Comparison of ENCODE assay signal across 23 cellular contexts in the genomic region with DNA sequence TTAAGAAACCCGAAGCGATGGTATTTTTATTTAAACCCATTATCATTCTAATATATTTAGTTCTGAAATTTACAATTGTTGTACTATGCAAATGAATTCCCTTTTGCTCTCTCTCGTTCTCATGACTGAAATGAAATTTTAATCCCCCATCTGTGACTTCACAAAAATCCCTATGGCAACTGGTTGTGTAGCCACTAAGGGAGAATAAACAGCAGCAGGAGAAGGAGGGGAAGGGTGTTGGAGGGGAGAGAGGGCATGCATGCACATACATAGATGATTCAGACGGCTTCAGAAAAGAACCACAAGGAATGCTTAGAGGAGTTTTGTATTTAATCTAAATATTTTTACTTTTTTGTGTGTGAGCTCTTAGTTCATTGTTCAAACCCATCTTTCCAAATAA. TPM values are rescaled to one million over a fixed set of nuclear protein-coding genes. Genes with fewer than 3 reads are reported as not detected.
A peak's percentile ranks its signal among the peaks of the same experiment; 100 is the strongest.
DNase-seq lines count a peak whose midpoint lies in the region; ATAC-seq and TF ChIP-seq lines count a peak whose summit lies in the region.
"Had no signal": no experiment of that assay in that cellular context is flagged by ENCODE, and none has a peak within 500 bp of the region (broad histone marks: within the 10 kb centered on the region; RNA-seq: fewer than 3 reads in every experiment).

No MANE protein-coding gene starts in this region.

- no peak overlapping the region for H2BK12ac ChIP-seq in neuronal stem cell (ENCODE audit: low read length)

- peak overlapping the region; percentile 42 for H3K27ac Mint-ChIP-seq in endothelial cell (ENCODE audit: unreplicated experiment)
- H3K27ac Mint-ChIP-seq: activated naive CD8-positive, alpha-beta T cell treated with anti-CD3 and anti-CD28 coated beads, Interleukin-2, amount 50 U/mL, for 24 hours; stimulated activated naive B cell treated with anti-CD40 and anti-IgM and Interleukin-4, amounts not matched to agents 10 μg/mL and 1 μg/mL and 100 μg/mL, for 72 hours; T-helper 2 cell treated with Interferon-gamma antibody and Interleukin-4, amounts not matched to agents 5 μg/mL and 100 μg/mL, for 36 hours had no signal

- ATAC-seq in GM19455 (IDR thresholded peaks at IDR 0.05; ENCODE audit: unreplicated experiment) (no peak), HG03460 (IDR thresholded peaks at IDR 0.05; ENCODE audit: unreplicated experiment) (no peak)
- ATAC-seq: activated naive CD8-positive, alpha-beta T cell treated with anti-CD3 and anti-CD28 coated beads, Interleukin-2, amount 50 U/mL, for 24 hours; stimulated activated naive B cell treated with anti-CD40 and anti-IgM and Interleukin-4, amounts not matched to agents 10 μg/mL and 1 μg/mL and 100 μg/mL, for 72 hours had no signal

- H3K4me3 Mint-ChIP-seq in endothelial cell (ENCODE audit: unreplicated experiment): no peak overlapping the region
- H3K4me3 Mint-ChIP-seq: activated naive CD8-positive, alpha-beta T cell treated with anti-CD3 and anti-CD28 coated beads, Interleukin-2, amount 50 U/mL, for 24 hours; stimulated activated naive B cell treated with anti-CD40 and anti-IgM and Interleukin-4, amounts not matched to agents 10 μg/mL and 1 μg/mL and 100 μg/mL, for 72 hours; T-helper 2 cell treated with Interferon-gamma antibody and Interleukin-4, amounts not matched to agents 5 μg/mL and 100 μg/mL, for 36 hours had no signal

- H2AFZ ChIP-seq in neuronal stem cell (ENCODE audit: low read length): peak overlapping the region; percentile 54
- H2AFZ ChIP-seq: GM23248 had no signal

- H3K23ac ChIP-seq in neuronal stem cell (ENCODE audit: low read depth, low read length, poor library complexity): no peak overlapping the region

- H3K4me3 ChIP-seq in neuronal stem cell (ENCODE audit: low read length in 2 of 2): no peak overlapping the region
- H3K4me3 ChIP-seq: BLaER1 treated with 17β-estradiol and CSF1 and Interleukin-3, amounts not matched to agents 10 nM and 100 nM; GM23248; thyroid gland had no signal

- H3K4me2 ChIP-seq in neuronal stem cell (ENCODE audit: insufficient read depth, low read length, poor library complexity, severe bottlenecking): no peak overlapping the region
- H3K4me2 ChIP-seq: BLaER1 treated with 17β-estradiol and CSF1 and Interleukin-3, amounts not matched to agents 10 nM and 100 nM had no signal

- no peak overlapping the region for H3K4ac ChIP-seq in neuronal stem cell (ENCODE audit: low read length)

- TF ChIP-seq CTCF in endothelial cell (IDR thresholded peaks at IDR 0.05; ENCODE audit: unreplicated experiment): no peak

- no peaks in the 10 kb centered on the region for H3K9me3 Mint-ChIP-seq in endothelial cell (ENCODE audit: unreplicated experiment)
- H3K9me3 Mint-ChIP-seq: T-helper 2 cell treated with Interferon-gamma antibody and Interleukin-4, amounts not matched to agents 5 μg/mL and 100 μg/mL, for 36 hours had no signal

- H4K91ac ChIP-seq in neuronal stem cell (ENCODE audit: low read depth, low read length, poor library complexity): no peak overlapping the region

- no CpG with 5 or more reads among the region's 4 CpGs for WGBS in neuronal stem cell (ENCODE audit: extremely low coverage in 2 of 2, insufficient read length in 2 of 2, insufficient replicate concordance in 1 of 2), 2 donors

- no peak overlapping the region for H2BK120ac ChIP-seq in neuronal stem cell (ENCODE audit: low read depth, low read length)

- peaks cover 0 to 5% of the 10 kb centered on the region in 2 donors for H3K9me3 ChIP-seq in neuronal stem cell (replicated peaks in 1 of 2; ENCODE audit: control insufficient read depth in 2 of 2, insufficient read depth in 1 of 2, low read depth in 1 of 2, low read length in 2 of 2)
- H3K9me3 ChIP-seq: neutrophil, thyroid gland had no signal

- H3K36me3 ChIP-seq in neuronal stem cell (replicated peaks in 1 of 2; ENCODE audit: control insufficient read depth in 2 of 2, insufficient read depth in 2 of 2, low read length in 2 of 2): peaks cover 0 to 14% of the 10 kb centered on the region in 2 donors
- H3K36me3 ChIP-seq: BLaER1 treated with 17β-estradiol and CSF1 and Interleukin-3, amounts not matched to agents 10 nM and 100 nM; neutrophil; thyroid gland had no signal

- no peaks in the 10 kb centered on the region for H3K4me1 Mint-ChIP-seq in endothelial cell (ENCODE audit: unreplicated experiment)
- H3K4me1 Mint-ChIP-seq: activated naive CD8-positive, alpha-beta T cell treated with anti-CD3 and anti-CD28 coated beads, Interleukin-2, amount 50 U/mL, for 24 hours; stimulated activated naive B cell treated with anti-CD40 and anti-IgM and Interleukin-4, amounts not matched to agents 10 μg/mL and 1 μg/mL and 100 μg/mL, for 72 hours had no signal

- no peaks in the 10 kb centered on the region for H3K79me1 ChIP-seq in neuronal stem cell (ENCODE audit: low read depth, low read length)

- H3K27me3 Mint-ChIP-seq in endothelial cell (ENCODE audit: unreplicated experiment): no peaks in the 10 kb centered on the region
- H3K27me3 Mint-ChIP-seq: stimulated activated naive B cell treated with anti-CD40 and anti-IgM and Interleukin-4, amounts not matched to agents 10 μg/mL and 1 μg/mL and 100 μg/mL, for 72 hours had no signal

- H3K27me3 ChIP-seq in neuronal stem cell (ENCODE audit: control insufficient read depth in 3 of 3, insufficient read depth in 3 of 3, low read depth in 1 of 3, low read length in 3 of 3): no peaks in the 10 kb centered on the region
- H3K27me3 ChIP-seq: BLaER1 treated with 17β-estradiol and CSF1 and Interleukin-3, amounts not matched to agents 10 nM and 100 nM; neutrophil; thyroid gland had no signal

- H2BK15ac ChIP-seq in neuronal stem cell (ENCODE audit: low read length): no peak overlapping the region

- H3K4me1 ChIP-seq in neuronal stem cell (ENCODE audit: control insufficient read depth in 2 of 2, insufficient read depth in 1 of 2, low read depth in 1 of 2, low read length in 2 of 2): peaks cover 0 to 14% of the 10 kb centered on the region in 2 donors
- H3K4me1 ChIP-seq: BLaER1 treated with 17β-estradiol and CSF1 and Interleukin-3, amounts not matched to agents 10 nM and 100 nM; thyroid gland had no signal

- H3K9ac ChIP-seq in neuronal stem cell (ENCODE audit: low read depth, low read length, poor library complexity): no peak overlapping the region
- H3K9ac ChIP-seq: BLaER1 treated with 17β-estradiol and CSF1 and Interleukin-3, amounts not matched to agents 10 nM and 100 nM; GM23248 had no signal

- H3K18ac ChIP-seq in neuronal stem cell (ENCODE audit: low read length): no peak overlapping the region

- DNase-seq in HCEC 1CT (peak; percentile 5), NCI-H82 treated with DMSO at 0.1 percent for 48 hours (lab: John Stamatoyannopoulos, UW; ENCODE audit: unreplicated experiment) (peak; percentile 12), endothelial cell (ENCODE audit: low spot score) (no peak), neuronal stem cell (ENCODE audit: low spot score) (no peak), C1 segment of cervical spinal cord (lab: John Stamatoyannopoulos, UW) (no peak)
- DNase-seq: activated CD4-positive, CD25-positive, alpha-beta regulatory T cell; activated naive CD8-positive, alpha-beta T cell treated with anti-CD3 and anti-CD28 coated beads, Interleukin-2, amount 50 U/mL, for 24 hours; central memory CD4-positive, alpha-beta T cell; effector CD4-positive, alpha-beta T cell; GM23248; hippocampal formation; midbrain; NCI-H146; OCI-M1; retina; stimulated activated CD4-positive, alpha-beta T cell treated with anti-CD3 and anti-CD28 coated beads, Interleukin-15, amount 100 ng/mL, for 24 hours; stimulated activated naive B cell treated with anti-CD40 and anti-IgM and Interleukin-4, amounts not matched to agents 10 μg/mL and 1 μg/mL and 100 μg/mL, for 72 hours; thyroid gland had no signal

- H2BK5ac ChIP-seq in neuronal stem cell (ENCODE audit: low read length): no peak overlapping the region

- H3K27ac ChIP-seq in neuronal stem cell (replicated peaks; ENCODE audit: low read length): no peak overlapping the region
- H3K27ac ChIP-seq: BLaER1 treated with 17β-estradiol and CSF1 and Interleukin-3, amounts not matched to agents 10 nM and 100 nM; GM23248; neutrophil; thyroid gland had no signal

- no peak overlapping the region for H4K8ac ChIP-seq in neuronal stem cell (ENCODE audit: low read depth, low read length)

- H3K14ac ChIP-seq in neuronal stem cell (ENCODE audit: low read length): no peak overlapping the region

- no peaks in the 10 kb centered on the region for H3K36me3 Mint-ChIP-seq in endothelial cell (ENCODE audit: low read depth, unreplicated experiment)
- H3K36me3 Mint-ChIP-seq: stimulated activated naive B cell treated with anti-CD40 and anti-IgM and Interleukin-4, amounts not matched to agents 10 μg/mL and 1 μg/mL and 100 μg/mL, for 72 hours had no signal

- H2AK5ac ChIP-seq in neuronal stem cell (ENCODE audit: low read depth, low read length): no peak overlapping the region

RNA-seq across cellular contexts. Expression of a gene that starts 36.8 kb away (rescaled TPM):
- 31.5 TPM for total RNA-seq in endothelial cell (ENCODE audit: unreplicated experiment)
- polyA plus RNA-seq in neuronal stem cell (2013, experiment 1 of 2): 29.0 TPM
- polyA plus RNA-seq in neuronal stem cell (2013, experiment 2 of 2): 29.4 TPM

Comparison
In these comparisons a context has a peak if more than half of its experiments do, and no peak if none do; other contexts are left out.
1. DNase-seq: peak in HCEC 1CT (single experiment) and NCI-H82 treated with DMSO at 0.1 percent for 48 hours (single experiment); none in endothelial cell (single experiment), neuronal stem cell (single experiment) and C1 segment of cervical spinal cord (0 of 14).